ENCODE assay signal across 10 cellular contexts in the genomic region with DNA sequence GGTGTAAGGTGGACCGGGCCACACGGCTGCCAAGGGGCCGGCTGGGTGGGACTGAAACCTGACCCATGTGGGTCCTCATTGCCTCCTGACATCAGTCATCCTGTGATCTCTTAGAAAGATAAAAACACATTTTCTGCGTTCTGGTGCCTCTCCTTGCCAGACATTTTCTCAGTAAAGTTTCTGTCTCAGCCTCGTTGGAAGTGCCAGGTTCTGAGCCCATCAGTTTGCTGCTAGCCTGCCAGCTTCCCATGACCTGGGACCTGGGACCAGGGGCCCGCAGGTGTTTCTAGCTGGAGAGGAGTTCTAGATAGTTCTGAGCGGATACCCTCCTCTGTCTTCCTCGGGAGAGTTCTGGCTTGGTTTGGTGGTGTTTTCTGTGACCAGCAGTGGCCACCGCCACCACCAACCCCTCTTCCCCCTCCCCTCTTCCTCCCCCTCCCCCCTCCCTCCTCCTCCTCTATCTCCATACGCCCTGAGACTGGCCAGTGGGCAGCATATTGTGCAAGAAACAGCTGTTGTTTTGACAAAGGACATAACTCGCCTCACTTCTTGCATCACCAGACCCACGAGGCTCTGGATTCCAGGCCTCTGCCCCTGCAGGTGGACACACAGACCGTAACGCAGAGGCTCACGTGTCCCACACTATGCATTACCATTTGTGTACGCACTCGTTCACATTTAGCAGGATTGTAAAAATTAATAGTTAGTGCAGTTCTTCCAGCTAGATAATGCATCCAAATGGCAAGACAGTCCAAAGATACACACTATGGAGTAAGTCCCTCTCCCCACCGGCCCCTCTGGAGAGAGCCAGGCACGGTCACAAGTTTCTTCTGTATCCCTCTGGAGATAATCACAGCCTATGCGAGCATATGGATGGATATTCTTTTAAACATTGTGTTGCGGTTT.
A peak's percentile ranks its signal among the peaks of the same experiment; 100 is the strongest.
DNase-seq lines count a peak whose midpoint lies in the region; ATAC-seq and TF ChIP-seq lines count a peak whose summit lies in the region.
"Had no signal": no experiment of that assay in that cellular context is flagged by ENCODE, and none has a peak within 500 bp of the region (broad histone marks: within the 10 kb centered on the region; RNA-seq: fewer than 3 reads in every experiment).

No MANE protein-coding gene starts in this region.

- no peak overlapping the region for H2BK5ac ChIP-seq in mesendoderm (ENCODE audit: low read length)

- TF ChIP-seq CTCF in body of pancreas (IDR thresholded peaks at IDR 0.05) (no peak), hepatocyte (IDR thresholded peaks at IDR 0.05; ENCODE audit: poor library complexity) (no peak), psoas muscle (IDR thresholded peaks at IDR 0.05) (no peak)

- no peaks in the 10 kb centered on the region for H3K9me3 ChIP-seq in body of pancreas
- H3K9me3 ChIP-seq in hepatocyte (ENCODE audit: low read depth), result no peaks in the 10 kb centered on the region
- no peaks in the 10 kb centered on the region for H3K9me3 ChIP-seq in psoas muscle

- H3K79me1 ChIP-seq in mesendoderm (ENCODE audit: low read length), result peaks cover 25% of the 10 kb centered on the region

- DNase-seq in Caki2 (ENCODE audit: low read depth) (peak; percentile 18), body of pancreas (peak in 1 of 4 donors; percentile 38), hepatocyte (ENCODE audit: low spot score) (peak; percentile 77), psoas muscle (peak; percentile 77 to 90), AML-193 (lab: John Stamatoyannopoulos, UW) (no peak), mesendoderm (no peak), T-helper 2 cell (no peak)
- DNase-seq: GOT3; stimulated activated CD4-positive, alpha-beta T cell treated with anti-CD3 and anti-CD28 coated beads, Interleukin-2, amount 100 ng/mL, for 48 hours had no signal

- in situ Hi-C loops in Caki2 (cut with HindIII; ENCODE audit: low pct_unique_long_range_greater_than_20kb, low sequenced_read_pairs), result no loop called here

- 70 to 80% methylated on average over 16 to 21 of the region's 21 CpGs for WGBS in body of pancreas, 2 donors
- WGBS in hepatocyte (ENCODE audit: low lambda C conversion rate, missing lambda C conversion rate), result 49% methylated on average over 20 of the region's 21 CpGs
- WGBS in psoas muscle, 3 donors, result 35 to 46% (median 40%) methylated on average over 21 of the region's 21 CpGs
- WGBS in mesendoderm (ENCODE audit: extremely low coverage, insufficient coverage, low lambda C conversion rate), result no CpG with 5 or more reads among the region's 21 CpGs

- no peaks in the 10 kb centered on the region for H3K27me3 ChIP-seq in body of pancreas
- H3K27me3 ChIP-seq in hepatocyte, result no peaks in the 10 kb centered on the region
- H3K27me3 ChIP-seq in psoas muscle (ENCODE audit: insufficient read depth in 3 of 3, low read length in 2 of 3), result no peaks in the 10 kb centered on the region
- H3K27me3 ChIP-seq in mesendoderm (ENCODE audit: insufficient read depth, low read length, poor library complexity), result no peaks in the 10 kb centered on the region

- H4K5ac ChIP-seq in mesendoderm (ENCODE audit: low read length), result no peak overlapping the region

- H2AFZ ChIP-seq in hepatocyte, result no peak overlapping the region

- no peak overlapping the region for H2BK120ac ChIP-seq in mesendoderm (ENCODE audit: low read depth, low read length)

- intact Hi-C loops in body of pancreas (cut with DNase I) (no loop called here), psoas muscle (cut with DNase I) (no loop called here)

- H3K4me1 ChIP-seq in body of pancreas (peaks cover 6% of the 10 kb centered on the region), hepatocyte (ENCODE audit: insufficient read depth) (peaks cover 39% of the 10 kb centered on the region), psoas muscle (peaks cover 35% of the 10 kb centered on the region), mesendoderm (ENCODE audit: control insufficient read depth, low read depth, low read length) (peaks cover 2% of the 10 kb centered on the region)

- H3K79me2 ChIP-seq in hepatocyte (peaks cover 85% of the 10 kb centered on the region), mesendoderm (ENCODE audit: control insufficient read depth, insufficient read depth, low read length) (peaks cover 82% of the 10 kb centered on the region)

- H3K9me2 ChIP-seq in hepatocyte (replicated peaks; ENCODE audit: insufficient read depth), result no peaks in the 10 kb centered on the region

- no peaks in the 10 kb centered on the region for H4K20me1 ChIP-seq in hepatocyte (ENCODE audit: insufficient read depth, poor library complexity, severe bottlenecking)

- H3K18ac ChIP-seq in mesendoderm (ENCODE audit: low read length), result no peak overlapping the region

- no peak overlapping the region for H3K4ac ChIP-seq in mesendoderm (ENCODE audit: low read depth, low read length)

- H4K8ac ChIP-seq in mesendoderm (ENCODE audit: low read depth, low read length), result no peak overlapping the region

- ATAC-seq in body of pancreas, result peak; percentile 15
- ATAC-seq in psoas muscle, result peak; percentile 85 to 92 (median 89)
- ATAC-seq in HG02588 (IDR thresholded peaks at IDR 0.05; ENCODE audit: unreplicated experiment), result no peak

- peak overlapping the region; percentile 54 for H3K4me2 ChIP-seq in hepatocyte
- no peak overlapping the region for H3K4me2 ChIP-seq in mesendoderm (ENCODE audit: low read length)

- no peak for TF ChIP-seq POLR2A in body of pancreas (IDR thresholded peaks at IDR 0.05)

- H3K56ac ChIP-seq in mesendoderm (ENCODE audit: low read length), result no peak overlapping the region

- H3K4me3 ChIP-seq in body of pancreas (no peak overlapping the region), hepatocyte (no peak overlapping the region), psoas muscle (no peak overlapping the region), mesendoderm (ENCODE audit: low read length) (no peak overlapping the region)

- no peak overlapping the region for H2BK15ac ChIP-seq in mesendoderm (replicated peaks; ENCODE audit: low read depth)

- no peak overlapping the region for H3K9ac ChIP-seq in mesendoderm (ENCODE audit: low read length)

- no peak overlapping the region for H2AK5ac ChIP-seq in mesendoderm (ENCODE audit: low read length)

- no peak overlapping the region for H3K23ac ChIP-seq in mesendoderm (ENCODE audit: low read length)

- H3K27ac ChIP-seq in body of pancreas (no peak overlapping the region), hepatocyte (peak overlapping the region; percentile 90), psoas muscle (peak overlapping the region; percentile 90), mesendoderm (ENCODE audit: low read depth, low read length) (no peak overlapping the region)

- H3K36me3 ChIP-seq in body of pancreas (replicated peaks in 1 of 2; ENCODE audit: insufficient read depth in 1 of 2, low read depth in 2 of 2) (no peaks in the 10 kb centered on the region), hepatocyte (replicated peaks; ENCODE audit: insufficient read depth, low read depth) (no peaks in the 10 kb centered on the region), psoas muscle (ENCODE audit: insufficient read depth in 1 of 2, low read depth in 1 of 2) (peaks cover 0 to 9% of the 10 kb centered on the region in 2 donors), mesendoderm (ENCODE audit: control insufficient read depth, insufficient read depth, low read length) (no peaks in the 10 kb centered on the region)

Comparison
In these comparisons a context has a peak if more than half of its experiments do, and no peak if none do; other contexts are left out.
1. DNase-seq: peak in Caki2 (single experiment), hepatocyte (single experiment) and psoas muscle (2 of 2); none in AML-193 (0 of 2), mesendoderm (single experiment) and T-helper 2 cell (0 of 5).
2. H3K27ac ChIP-seq: peak in hepatocyte (single experiment) and psoas muscle (single experiment); none in body of pancreas (0 of 4) and mesendoderm (single experiment).